ENCODE assay signal across 8 cellular contexts in the genomic region with DNA sequence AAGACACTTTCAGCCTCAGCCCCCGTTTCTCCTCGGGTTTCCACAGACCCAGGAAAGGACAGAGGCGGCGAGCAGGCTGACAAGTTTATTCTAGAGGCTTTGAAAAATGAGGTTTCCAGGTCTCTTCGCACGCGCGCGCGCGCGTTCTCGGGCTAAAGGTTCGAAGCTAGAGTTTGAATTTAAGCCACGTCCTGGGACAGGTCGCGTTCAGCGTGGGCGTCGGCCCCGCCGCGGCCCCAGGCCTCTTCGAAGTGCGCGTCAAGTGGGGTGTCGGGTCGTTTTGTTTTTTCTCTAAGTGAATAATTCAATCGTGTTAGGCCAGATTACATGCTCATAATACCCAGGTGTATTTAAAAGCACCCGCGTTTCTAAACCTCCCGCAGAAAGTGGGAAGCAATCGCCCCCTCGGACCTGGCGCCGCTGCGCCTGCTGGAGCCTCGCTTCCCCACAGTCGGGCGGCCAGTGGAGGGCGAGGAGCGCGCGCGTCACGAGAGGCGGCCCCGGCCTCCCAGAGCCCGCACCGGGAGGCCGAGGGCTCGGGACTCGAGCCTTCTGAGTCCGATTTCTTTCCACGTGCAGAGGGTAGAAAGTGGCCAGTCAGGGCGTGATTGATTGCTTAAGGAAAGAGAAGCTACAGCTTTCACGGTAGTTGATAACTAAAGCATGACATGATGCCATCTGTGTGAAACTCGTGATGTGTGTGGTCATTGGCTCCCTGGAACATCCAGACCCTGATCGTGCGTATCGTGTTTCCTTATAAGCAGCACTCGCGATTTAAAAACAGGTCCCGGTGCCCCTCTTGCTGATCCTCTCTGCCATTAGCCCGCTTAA. TPM values are rescaled to one million over a fixed set of nuclear protein-coding genes. Genes with fewer than 3 reads are reported as not detected.
A peak's percentile ranks its signal among the peaks of the same experiment; 100 is the strongest.
DNase-seq lines count a peak whose midpoint lies in the region; ATAC-seq and TF ChIP-seq lines count a peak whose summit lies in the region.

No MANE protein-coding gene starts in this region.

- peaks cover 55 to 68% of the 10 kb centered on the region in 2 donors for H3K27me3 Mint-ChIP-seq in stimulated activated naive B cell treated with anti-CD40 and anti-IgM and Interleukin-4, amounts not matched to agents 10 μg/mL and 1 μg/mL and 100 μg/mL, for 72 hours

- peaks cover 1 to 8% of the 10 kb centered on the region in 2 donors for H3K36me3 Mint-ChIP-seq in stimulated activated naive B cell treated with anti-CD40 and anti-IgM and Interleukin-4, amounts not matched to agents 10 μg/mL and 1 μg/mL and 100 μg/mL, for 72 hours

- no peak for TF ChIP-seq CTCF in kidney epithelial cell (IDR thresholded peaks at IDR 0.05; ENCODE audit: insufficient read depth, low read length, poor library complexity, severe bottlenecking)

- H3K9me3 Mint-ChIP-seq in stimulated activated naive B cell treated with anti-CD40 and anti-IgM and Interleukin-4, amounts not matched to agents 10 μg/mL and 1 μg/mL and 100 μg/mL, for 72 hours = peaks cover 4 to 5% of the 10 kb centered on the region in 2 donors

- no peaks in the 10 kb centered on the region for H3K36me3 ChIP-seq in HUES6 (ENCODE audit: control insufficient read depth, insufficient read depth, low read length)
- no peaks in the 10 kb centered on the region for H3K36me3 ChIP-seq in kidney epithelial cell (ENCODE audit: control insufficient read depth, insufficient read depth, low read length)

- peak overlapping the region; percentile 60 to 66 for H3K4me3 Mint-ChIP-seq in stimulated activated naive B cell treated with anti-CD40 and anti-IgM and Interleukin-4, amounts not matched to agents 10 μg/mL and 1 μg/mL and 100 μg/mL, for 72 hours

- no peaks in the 10 kb centered on the region for H3K9me3 ChIP-seq in HUES6 (ENCODE audit: control insufficient read depth, insufficient read depth, low read depth, low read length)

- H3K27me3 ChIP-seq in HUES6 (ENCODE audit: control insufficient read depth, insufficient read depth, low read length) (peaks cover 43% of the 10 kb centered on the region), kidney epithelial cell (ENCODE audit: control insufficient read depth, insufficient read depth, low read length) (peaks cover 47% of the 10 kb centered on the region)

- H3K4me3 ChIP-seq in HUES6 (ENCODE audit: low read depth, low read length) (peak overlapping the region; percentile 58), kidney epithelial cell (ENCODE audit: low read depth, low read length) (peak overlapping the region; percentile 12)

- peak in 35 of 61 donors; percentile 14 to 80 (median 55) for DNase-seq in caudate nucleus (lab: John Stamatoyannopoulos, UW)
- no peak for DNase-seq in kidney epithelial cell (ENCODE audit: low read depth)
- DNase-seq in stimulated activated naive B cell treated with anti-CD40 and anti-IgM and Interleukin-4, amounts not matched to agents 10 μg/mL and 1 μg/mL and 100 μg/mL, for 72 hours = no peak
- DNase-seq in NCI-H1417 treated with DMSO at 0.1 percent for 48 hours (lab: John Stamatoyannopoulos, UW) = no peak
- no peak for DNase-seq in NCI-H2196 (lab: John Stamatoyannopoulos, UW; ENCODE audit: unreplicated experiment)

- no peak for ATAC-seq in stimulated activated naive B cell treated with anti-CD40 and anti-IgM and Interleukin-4, amounts not matched to agents 10 μg/mL and 1 μg/mL and 100 μg/mL, for 72 hours (replicated peaks)
- ATAC-seq in GM18498 (IDR thresholded peaks at IDR 0.05; ENCODE audit: unreplicated experiment) = no peak
- ATAC-seq in HG02852 (IDR thresholded peaks at IDR 0.05; ENCODE audit: unreplicated experiment) = no peak

- H3K4me1 ChIP-seq in HUES6 (ENCODE audit: control insufficient read depth, insufficient read depth, low read length) = peaks cover 18% of the 10 kb centered on the region

- H3K27ac ChIP-seq in HUES6 (ENCODE audit: low read depth, low read length) = no peak overlapping the region
- H3K27ac ChIP-seq in caudate nucleus (ENCODE audit: low read depth, low read length) = peak overlapping the region; percentile 99

- H3K27ac Mint-ChIP-seq in stimulated activated naive B cell treated with anti-CD40 and anti-IgM and Interleukin-4, amounts not matched to agents 10 μg/mL and 1 μg/mL and 100 μg/mL, for 72 hours = peak overlapping the region; percentile 76

- peaks cover 14 to 25% of the 10 kb centered on the region in 2 donors for H3K4me1 Mint-ChIP-seq in stimulated activated naive B cell treated with anti-CD40 and anti-IgM and Interleukin-4, amounts not matched to agents 10 μg/mL and 1 μg/mL and 100 μg/mL, for 72 hours

- no peak overlapping the region for H3K9ac ChIP-seq in HUES6 (ENCODE audit: low read length)

RNA-seq across cellular contexts. Expression of a gene that starts 15.8 kb away (rescaled TPM):
- total RNA-seq in kidney epithelial cell = not detected in 2 replicates

Comparison
In these comparisons a context has a peak if more than half of its experiments do, and no peak if none do; other contexts are left out.
1. DNase-seq: peak in caudate nucleus (35 of 61); none in kidney epithelial cell (single experiment), stimulated activated naive B cell treated with anti-CD40 and anti-IgM and Interleukin-4, amounts not matched to agents 10 μg/mL and 1 μg/mL and 100 μg/mL, for 72 hours (single experiment), NCI-H1417 treated with DMSO at 0.1 percent for 48 hours (single experiment) and NCI-H2196 (single experiment).